In the genomic region with DNA sequence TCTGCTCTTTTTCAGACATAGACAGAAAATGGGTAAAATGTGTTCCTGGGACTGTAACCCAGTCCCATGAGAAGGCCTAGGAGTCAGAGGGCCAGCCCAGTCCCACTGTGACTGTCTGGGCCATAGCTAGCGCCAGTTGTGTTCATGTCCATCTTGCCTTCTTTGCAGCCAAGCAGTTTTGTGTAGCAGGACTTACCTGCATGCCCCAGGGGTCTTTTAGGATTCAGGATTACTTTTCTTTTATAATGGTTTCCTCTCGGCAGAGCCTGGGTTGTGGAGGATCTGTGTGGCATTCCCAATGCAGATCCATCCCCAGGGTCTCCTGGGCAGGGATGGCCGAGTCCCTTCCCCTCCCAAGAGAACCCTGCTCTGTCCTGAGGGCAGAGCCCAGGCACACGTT, we compare ENCODE assay signal across 22 cellular contexts.
"Had no signal": no experiment of that assay in that cellular context is flagged by ENCODE, and none has a peak within 500 bp of the region (broad histone marks: within the 10 kb centered on the region; RNA-seq: fewer than 3 reads in every experiment).

No MANE protein-coding gene starts in this region.

- H3K4me3 Mint-ChIP-seq: memory B cell; mesothelial cell of epicardium; natural killer cell; neural progenitor cell; stimulated activated naive B cell treated with anti-CD40 and anti-IgM and Interleukin-4, amounts not matched to agents 10 μg/mL and 1 μg/mL and 100 μg/mL, for 72 hours; stimulated activated naive CD8-positive, alpha-beta T cell treated with anti-CD3 and anti-CD28 coated beads, Interleukin-15, amount 100 ng/mL, for 72 hours had no signal

- H3K27me3 Mint-ChIP-seq: memory B cell; stimulated activated naive B cell treated with anti-CD40 and anti-IgM and Interleukin-4, amounts not matched to agents 10 μg/mL and 1 μg/mL and 100 μg/mL, for 72 hours had no signal

- H3K36me3 Mint-ChIP-seq: memory B cell; mesothelial cell of epicardium; natural killer cell; stimulated activated naive B cell treated with anti-CD40 and anti-IgM and Interleukin-4, amounts not matched to agents 10 μg/mL and 1 μg/mL and 100 μg/mL, for 72 hours had no signal

- H3K9me3 ChIP-seq: esophagus squamous epithelium, lower lobe of right lung, ovary, testis, tibial nerve, upper lobe of right lung, vagina had no signal

- H3K4me1 Mint-ChIP-seq: natural killer cell; neural progenitor cell; stimulated activated naive CD8-positive, alpha-beta T cell treated with anti-CD3 and anti-CD28 coated beads, Interleukin-15, amount 100 ng/mL, for 72 hours had no signal

- H3K4me3 ChIP-seq: esophagus squamous epithelium, lower lobe of right lung, neural progenitor cell, ovary, testis, tibial nerve, upper lobe of right lung, vagina had no signal

- H3K36me3 ChIP-seq: esophagus squamous epithelium, lower lobe of right lung, neural progenitor cell, ovary, tibial nerve, upper lobe of right lung, vagina had no signal

- DNase-seq: dermis blood vessel endothelial cell; esophagus squamous epithelium; foreskin fibroblast; hippocampal formation; kidney glomerular epithelial cell; lower lobe of right lung; natural killer cell; nucleus accumbens; ovary; stimulated activated CD4-positive, alpha-beta T cell treated with anti-CD3 and anti-CD28 coated beads, Interleukin-2, amount 100 ng/mL, for 24 hours; stimulated activated CD4-positive, alpha-beta T cell treated with anti-CD3 and anti-CD28 coated beads, Interleukin-4, amount 100 ng/mL, for 4 hours; stimulated activated naive B cell treated with anti-CD40 and anti-IgM and Interleukin-4, amounts not matched to agents 10 μg/mL and 1 μg/mL and 100 μg/mL, for 72 hours; stimulated activated naive CD8-positive, alpha-beta T cell treated with anti-CD3 and anti-CD28 coated beads, Interleukin-15, amount 100 ng/mL, for 72 hours; testis; upper lobe of right lung had no signal

- H3K4me2 ChIP-seq: neural progenitor cell had no signal

- H3K4me1 ChIP-seq: lower lobe of right lung, testis, tibial nerve, upper lobe of right lung, vagina had no signal

- H2AFZ ChIP-seq: neural progenitor cell had no signal

- H3K9ac ChIP-seq: neural progenitor cell had no signal

- H3K27ac ChIP-seq: esophagus squamous epithelium, lower lobe of right lung, neural progenitor cell, ovary, testis, tibial nerve, upper lobe of right lung, vagina had no signal

- H3K27ac Mint-ChIP-seq: memory B cell; mesothelial cell of epicardium; natural killer cell; neural progenitor cell; stimulated activated naive B cell treated with anti-CD40 and anti-IgM and Interleukin-4, amounts not matched to agents 10 μg/mL and 1 μg/mL and 100 μg/mL, for 72 hours; stimulated activated naive CD8-positive, alpha-beta T cell treated with anti-CD3 and anti-CD28 coated beads, Interleukin-15, amount 100 ng/mL, for 72 hours had no signal

- H3K27me3 ChIP-seq: esophagus squamous epithelium, neural progenitor cell, ovary, testis, tibial nerve, upper lobe of right lung, vagina had no signal

- ATAC-seq: left lobe of liver; lower lobe of right lung; natural killer cell; sciatic nerve; stimulated activated naive B cell treated with anti-CD40 and anti-IgM and Interleukin-4, amounts not matched to agents 10 μg/mL and 1 μg/mL and 100 μg/mL, for 72 hours; stimulated activated naive CD8-positive, alpha-beta T cell treated with anti-CD3 and anti-CD28 coated beads, Interleukin-15, amount 100 ng/mL, for 72 hours; upper lobe of right lung had no signal

- H3K9me3 Mint-ChIP-seq: memory B cell; mesothelial cell of epicardium; natural killer cell; neural progenitor cell; stimulated activated naive B cell treated with anti-CD40 and anti-IgM and Interleukin-4, amounts not matched to agents 10 μg/mL and 1 μg/mL and 100 μg/mL, for 72 hours; stimulated activated naive CD8-positive, alpha-beta T cell treated with anti-CD3 and anti-CD28 coated beads, Interleukin-15, amount 100 ng/mL, for 72 hours had no signal
